In genomic region chr4:52968696-52969095, GRCh38 we compare ENCODE assay signal across 30 cellular contexts.
"Had no signal": no experiment of that assay in that cellular context is flagged by ENCODE, and none has a peak within 500 bp of the region (broad histone marks: within the 10 kb centered on the region; RNA-seq: fewer than 3 reads in every experiment).

No MANE protein-coding gene starts in this region.

- H3K9me3 Mint-ChIP-seq: central memory CD8-positive, alpha-beta T cell had no signal

- H3K4me1 Mint-ChIP-seq: activated CD4-positive, alpha-beta T cell treated with anti-CD3 and anti-CD28 coated beads, Interleukin-2, amount 10 ng/mL, durations not matched to agents 7 days and 5 days; activated naive CD8-positive, alpha-beta T cell treated with anti-CD3 and anti-CD28 coated beads, Interleukin-2, amount 50 U/mL, for 24 hours; central memory CD8-positive, alpha-beta T cell had no signal

- H3K36me3 ChIP-seq: ascending aorta, Peyer's patch, SJCRH30 had no signal

- H3K4me3 ChIP-seq: ascending aorta, body of pancreas, MG63, Peyer's patch, SJCRH30 had no signal

- H3K27ac Mint-ChIP-seq: activated CD4-positive, alpha-beta memory T cell treated with anti-CD3 and anti-CD28 coated beads for 36 hours; activated CD4-positive, alpha-beta T cell treated with anti-CD3 and anti-CD28 coated beads, Interleukin-2, amount 10 ng/mL, durations not matched to agents 7 days and 5 days; activated naive CD4-positive, alpha-beta T cell treated with anti-CD3 and anti-CD28 coated beads, Interleukin-2, amount 50 U/mL, for 72 hours; activated naive CD8-positive, alpha-beta T cell treated with anti-CD3 and anti-CD28 coated beads, Interleukin-2, amount 50 U/mL, for 24 hours had no signal

- H3K27ac ChIP-seq: ascending aorta, body of pancreas, Peyer's patch, RWPE1, SJCRH30, VCaP had no signal

- H3K27me3 ChIP-seq: ascending aorta, body of pancreas, MG63, Peyer's patch, SJCRH30 had no signal

- H3K9me3 ChIP-seq: ascending aorta, body of pancreas, Peyer's patch, SK-N-SH had no signal

- ATAC-seq: activated naive CD4-positive, alpha-beta T cell treated with anti-CD3 and anti-CD28 coated beads, Interleukin-2, amount 50 U/mL, for 72 hours; activated naive CD8-positive, alpha-beta T cell treated with anti-CD3 and anti-CD28 coated beads, Interleukin-2, amount 50 U/mL, for 24 hours; activated T-cell treated with anti-CD3 and anti-CD28 coated beads, Interleukin-2, amount 50 U/mL, for 4 hours; body of pancreas had no signal

- H3K4me3 Mint-ChIP-seq: activated CD4-positive, alpha-beta memory T cell treated with anti-CD3 and anti-CD28 coated beads for 36 hours; activated CD4-positive, alpha-beta T cell treated with anti-CD3 and anti-CD28 coated beads, Interleukin-2, amount 10 ng/mL, durations not matched to agents 7 days and 5 days; activated naive CD8-positive, alpha-beta T cell treated with anti-CD3 and anti-CD28 coated beads, Interleukin-2, amount 50 U/mL, for 24 hours; activated T-cell treated with anti-CD3 and anti-CD28 coated beads, Interleukin-2, amount 50 U/mL, for 4 hours; central memory CD8-positive, alpha-beta T cell had no signal

- H3K4me1 ChIP-seq: ascending aorta, body of pancreas, Peyer's patch had no signal

- DNase-seq: activated CD4-positive, alpha-beta memory T cell treated with anti-CD3 and anti-CD28 coated beads for 36 hours; activated CD4-positive, alpha-beta T cell treated with anti-CD3 and anti-CD28 coated beads, Interleukin-2, amount 10 ng/mL, durations not matched to agents 7 days and 5 days; activated CD4-positive, CD25-positive, alpha-beta regulatory T cell; activated CD8-positive, alpha-beta memory T cell treated with anti-CD3 and anti-CD28 coated beads for 24 hours; activated effector memory CD4-positive, alpha-beta T cell treated with anti-CD3 and anti-CD28 coated beads, Interleukin-2, amount 50 U/mL, for 16 hours; activated naive CD4-positive, alpha-beta T cell treated with Interleukin-2 at 50 U/mL for 16 hours; activated naive CD8-positive, alpha-beta T cell treated with anti-CD3 and anti-CD28 coated beads, Interleukin-2, amount 50 U/mL, for 24 hours; activated T-cell treated with anti-CD3 and anti-CD28 coated beads, Interleukin-2, amount 50 U/mL, for 4 hours; amniotic stem cell; body of pancreas; KG1; MG63; MV-4-11; NCI-H1092 treated with DMSO at 0.1 percent for 48 hours; NCI-H1417 treated with DMSO at 0.1 percent for 48 hours; NCI-H187; NCI-H2081; NCI-H2227 treated with DMSO at 0.1 percent for 48 hours; NCI-H510A; NCI-H526 treated with DMSO at 0.1 percent for 48 hours; Peyer's patch; Right ventricle myocardium superior; SJCRH30; SK-N-SH; T-helper 1 cell had no signal

- H3K9ac ChIP-seq: SK-N-SH had no signal

- H3K4me2 ChIP-seq: SK-N-SH had no signal

- H3K27me3 Mint-ChIP-seq: activated CD4-positive, alpha-beta memory T cell treated with anti-CD3 and anti-CD28 coated beads for 36 hours; activated CD4-positive, alpha-beta T cell treated with anti-CD3 and anti-CD28 coated beads, Interleukin-2, amount 10 ng/mL, durations not matched to agents 7 days and 5 days; activated naive CD8-positive, alpha-beta T cell treated with anti-CD3 and anti-CD28 coated beads, Interleukin-2, amount 50 U/mL, for 24 hours; central memory CD8-positive, alpha-beta T cell had no signal
